In the genomic region with DNA sequence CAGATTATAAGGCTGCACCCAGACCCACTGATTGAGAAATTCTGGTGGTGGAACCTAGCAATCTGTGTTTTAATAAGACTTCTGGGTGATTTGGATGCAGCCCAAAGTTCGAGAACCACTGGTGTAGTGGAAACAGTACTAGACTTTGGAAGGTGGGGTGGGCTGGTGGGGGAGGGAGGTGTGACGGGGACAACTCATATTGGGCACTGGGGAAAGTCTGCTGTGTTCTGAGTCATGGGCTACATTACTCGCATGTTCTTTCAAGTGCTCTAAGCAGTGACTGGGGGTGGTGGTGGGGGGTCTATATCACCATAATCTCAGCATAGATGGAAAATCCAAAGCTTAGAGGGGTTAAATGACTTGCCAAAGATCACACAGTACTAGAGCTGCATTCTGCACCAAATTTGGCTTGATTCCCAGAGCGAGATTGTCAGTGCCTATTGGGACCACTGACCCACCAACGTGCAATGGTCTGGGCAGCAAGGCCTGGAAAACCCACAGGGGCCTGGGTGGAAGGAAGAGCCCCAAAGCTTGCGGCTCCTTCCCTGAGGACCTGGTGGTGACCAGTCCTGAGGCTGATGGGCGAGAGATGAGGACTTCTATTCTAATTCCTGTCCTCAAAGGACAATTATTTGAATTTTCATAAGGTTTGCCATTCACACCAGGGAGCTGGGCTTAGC, we compare ENCODE assay signal across 20 cellular contexts.
DNase-seq lines count a peak whose midpoint lies in the region; ATAC-seq and TF ChIP-seq lines count a peak whose summit lies in the region.
"Had no signal": no experiment of that assay in that cellular context is flagged by ENCODE, and none has a peak within 500 bp of the region (broad histone marks: within the 10 kb centered on the region; RNA-seq: fewer than 3 reads in every experiment).

No MANE protein-coding gene starts in this region.

- H3K27me3 ChIP-seq in esophagus muscularis mucosa, result no peaks in the 10 kb centered on the region
- H3K27me3 ChIP-seq in GM23248 (replicated peaks; ENCODE audit: insufficient read depth), result 0 out of 2 replicates have a peak, but pooled peaks cover 5% of the 10 kb centered on the region

- H3K9me3 ChIP-seq in esophagus muscularis mucosa (no peaks in the 10 kb centered on the region), GM23248 (ENCODE audit: low read depth) (no peaks in the 10 kb centered on the region)
- H3K9me3 ChIP-seq: A549, prostate gland, spleen had no signal

- in situ Hi-C loops in GM23248 (cut with MboI), result no loop called here

- H4K20me1 ChIP-seq in GM23248 (ENCODE audit: insufficient read depth), result no peaks in the 10 kb centered on the region

- H3K4me3 ChIP-seq in esophagus muscularis mucosa, result no peak overlapping the region
- no peak overlapping the region for H3K4me3 ChIP-seq in GM23248
- H3K4me3 ChIP-seq: A549, prostate gland, spleen had no signal

- no peak for TF ChIP-seq EP300 in esophagus muscularis mucosa (IDR thresholded peaks at IDR 0.05)

- no peaks in the 10 kb centered on the region for H3K4me1 ChIP-seq in esophagus muscularis mucosa
- no peaks in the 10 kb centered on the region for H3K4me1 ChIP-seq in GM23248 (ENCODE audit: insufficient read depth)
- H3K4me1 ChIP-seq: A549, prostate gland, spleen had no signal

- no peaks in the 10 kb centered on the region for H3K27me3 Mint-ChIP-seq in activated CD4-positive, alpha-beta T cell treated with anti-CD3 and anti-CD28 coated beads, Interleukin-2, amount 10 ng/mL, durations not matched to agents 7 days and 5 days
- H3K27me3 Mint-ChIP-seq in T-helper 2 cell treated with Interferon-gamma antibody and Interleukin-4, amounts not matched to agents 5 μg/mL and 100 μg/mL, for 36 hours (ENCODE audit: low read depth), result no peaks in the 10 kb centered on the region

- TF ChIP-seq CTCF in esophagus muscularis mucosa (IDR thresholded peaks at IDR 0.05), result no peak

- H3F3A ChIP-seq in GM23248 (ENCODE audit: insufficient read depth), result no peaks in the 10 kb centered on the region

- H3K27ac ChIP-seq in esophagus muscularis mucosa (replicated peaks in 1 of 4) (no peak overlapping the region), GM23248 (no peak overlapping the region)
- H3K27ac ChIP-seq: A549, prostate gland, spleen had no signal

- POLR2A ChIA-PET in activated CD4-positive, alpha-beta T cell treated with anti-CD3 and anti-CD28 coated beads, Interleukin-2, amount 10 ng/mL, durations not matched to agents 7 days and 5 days (lab: Charles Lee), result no interaction called here

- H3K9me2 ChIP-seq in GM23248 (ENCODE audit: insufficient read depth), result no peaks in the 10 kb centered on the region

- H3K36me3 ChIP-seq in esophagus muscularis mucosa (no peaks in the 10 kb centered on the region), GM23248 (ENCODE audit: low read depth) (no peaks in the 10 kb centered on the region)
- H3K36me3 ChIP-seq: prostate gland, spleen had no signal

- CTCF ChIA-PET in activated CD4-positive, alpha-beta T cell treated with anti-CD3 and anti-CD28 coated beads, Interleukin-2, amount 10 ng/mL, durations not matched to agents 7 days and 5 days (lab: Charles Lee), result no interaction called here

- no peaks in the 10 kb centered on the region for H3K79me2 ChIP-seq in GM23248 (ENCODE audit: insufficient read depth)

- no peak overlapping the region for H3K9ac ChIP-seq in GM23248

- intact Hi-C loops in esophagus muscularis mucosa (cut with DNase I), result no loop called here

- H3K36me3 Mint-ChIP-seq in activated CD4-positive, alpha-beta T cell treated with anti-CD3 and anti-CD28 coated beads, Interleukin-2, amount 10 ng/mL, durations not matched to agents 7 days and 5 days (ENCODE audit: low read depth), result no peaks in the 10 kb centered on the region
- no peaks in the 10 kb centered on the region for H3K36me3 Mint-ChIP-seq in T-helper 2 cell treated with Interferon-gamma antibody and Interleukin-4, amounts not matched to agents 5 μg/mL and 100 μg/mL, for 36 hours (ENCODE audit: low read depth)
- H3K36me3 Mint-ChIP-seq: CD14-positive monocyte; memory B cell; stimulated activated naive B cell treated with anti-CD40 and anti-IgM and Interleukin-4, amounts not matched to agents 10 μg/mL and 1 μg/mL and 100 μg/mL, for 72 hours had no signal

- H3K4me2 ChIP-seq in GM23248 (ENCODE audit: unreplicated experiment), result no peak overlapping the region
- H3K4me2 ChIP-seq: A549 had no signal

- DNase-seq in activated CD4-positive, alpha-beta T cell treated with anti-CD3 and anti-CD28 coated beads for 24 hours (ENCODE audit: low read depth in 2 of 2), result peak; percentile 18 to 50
- no peak for DNase-seq in activated CD4-positive, alpha-beta T cell treated with anti-CD3 and anti-CD28 coated beads, Interleukin-2, amount 10 ng/mL, durations not matched to agents 7 days and 5 days
- DNase-seq in T-helper 2 cell treated with Interferon-gamma antibody and Interleukin-4, amounts not matched to agents 5 μg/mL and 100 μg/mL, for 36 hours (ENCODE audit: low spot score), result peak; percentile 51
- DNase-seq in esophagus muscularis mucosa (ENCODE audit: extremely low spot score), result peak; percentile 83
- DNase-seq in stimulated activated CD4-positive, alpha-beta T cell treated with anti-CD3 and anti-CD28 coated beads, TNF-alpha, amount 100 ng/mL, for 48 hours (ENCODE audit: low read depth in 3 of 3), result peak in 2 of 3 donors; percentile 31 to 62
- no peak for DNase-seq in NCI-H1417 (lab: John Stamatoyannopoulos, UW)
- no peak for DNase-seq in GM23248
- DNase-seq: DMS79; NCI-H1694 treated with DMSO at 0.1 percent for 48 hours; NCI-H446 treated with DMSO at 0.1 percent for 48 hours; SHP77; spleen; stimulated activated naive B cell treated with anti-CD40 and anti-IgM and Interleukin-4, amounts not matched to agents 10 μg/mL and 1 μg/mL and 100 μg/mL, for 72 hours had no signal

- 86% methylated on average over 7 of the region's 7 CpGs for WGBS in esophagus muscularis mucosa
- WGBS in GM23248 (ENCODE audit: low coverage in 1 of 2, low lambda C conversion rate in 2 of 2, missing lambda C conversion rate in 2 of 2), 2 experiments, result 57 to 71% methylated on average over 7 of the region's 7 CpGs

- ATAC-seq in HG03432 (IDR thresholded peaks at IDR 0.05; ENCODE audit: unreplicated experiment), result no peak
- ATAC-seq: A549 had no signal

- no peak for TF ChIP-seq POLR2A in esophagus muscularis mucosa (IDR thresholded peaks at IDR 0.05; ENCODE audit: low read depth)

- H2AFZ ChIP-seq in GM23248, result no peak overlapping the region

- H3K27ac Mint-ChIP-seq in activated CD4-positive, alpha-beta T cell treated with anti-CD3 and anti-CD28 coated beads, Interleukin-2, amount 10 ng/mL, durations not matched to agents 7 days and 5 days, result no peak overlapping the region
- no peak overlapping the region for H3K27ac Mint-ChIP-seq in T-helper 2 cell treated with Interferon-gamma antibody and Interleukin-4, amounts not matched to agents 5 μg/mL and 100 μg/mL, for 36 hours
- H3K27ac Mint-ChIP-seq: CD14-positive monocyte; memory B cell; nephron; stimulated activated naive B cell treated with anti-CD40 and anti-IgM and Interleukin-4, amounts not matched to agents 10 μg/mL and 1 μg/mL and 100 μg/mL, for 72 hours; T-helper 1 cell treated with Interleukin-12 subunit alpha and Interleukin-12 subunit beta and Interleukin-4 antibody, amounts not matched to agents 30 μg/mL and 1 μg/mL, for 36 hours had no signal

- no peaks in the 10 kb centered on the region for H3K9me3 Mint-ChIP-seq in activated CD4-positive, alpha-beta T cell treated with anti-CD3 and anti-CD28 coated beads, Interleukin-2, amount 10 ng/mL, durations not matched to agents 7 days and 5 days
- no peaks in the 10 kb centered on the region for H3K9me3 Mint-ChIP-seq in T-helper 2 cell treated with Interferon-gamma antibody and Interleukin-4, amounts not matched to agents 5 μg/mL and 100 μg/mL, for 36 hours
- H3K9me3 Mint-ChIP-seq: CD14-positive monocyte; memory B cell; nephron; stimulated activated naive B cell treated with anti-CD40 and anti-IgM and Interleukin-4, amounts not matched to agents 10 μg/mL and 1 μg/mL and 100 μg/mL, for 72 hours; T-helper 1 cell treated with Interleukin-12 subunit alpha and Interleukin-12 subunit beta and Interleukin-4 antibody, amounts not matched to agents 30 μg/mL and 1 μg/mL, for 36 hours had no signal

- H3K4me1 Mint-ChIP-seq in activated CD4-positive, alpha-beta T cell treated with anti-CD3 and anti-CD28 coated beads, Interleukin-2, amount 10 ng/mL, durations not matched to agents 7 days and 5 days, result no peaks in the 10 kb centered on the region
- peaks cover 2% of the 10 kb centered on the region for H3K4me1 Mint-ChIP-seq in T-helper 2 cell treated with Interferon-gamma antibody and Interleukin-4, amounts not matched to agents 5 μg/mL and 100 μg/mL, for 36 hours (ENCODE audit: low read depth)
- H3K4me1 Mint-ChIP-seq: CD14-positive monocyte; memory B cell; stimulated activated naive B cell treated with anti-CD40 and anti-IgM and Interleukin-4, amounts not matched to agents 10 μg/mL and 1 μg/mL and 100 μg/mL, for 72 hours had no signal

- H3K4me3 Mint-ChIP-seq in activated CD4-positive, alpha-beta T cell treated with anti-CD3 and anti-CD28 coated beads, Interleukin-2, amount 10 ng/mL, durations not matched to agents 7 days and 5 days, result no peak overlapping the region
- no peak overlapping the region for H3K4me3 Mint-ChIP-seq in T-helper 2 cell treated with Interferon-gamma antibody and Interleukin-4, amounts not matched to agents 5 μg/mL and 100 μg/mL, for 36 hours
- H3K4me3 Mint-ChIP-seq: CD14-positive monocyte; memory B cell; nephron; stimulated activated naive B cell treated with anti-CD40 and anti-IgM and Interleukin-4, amounts not matched to agents 10 μg/mL and 1 μg/mL and 100 μg/mL, for 72 hours; T-helper 1 cell treated with Interleukin-12 subunit alpha and Interleukin-12 subunit beta and Interleukin-4 antibody, amounts not matched to agents 30 μg/mL and 1 μg/mL, for 36 hours had no signal

Comparison
In these comparisons a context has a peak if more than half of its experiments do, and no peak if none do; other contexts are left out.
1. DNase-seq: peak in activated CD4-positive, alpha-beta T cell treated with anti-CD3 and anti-CD28 coated beads for 24 hours (2 of 2), T-helper 2 cell treated with Interferon-gamma antibody and Interleukin-4, amounts not matched to agents 5 μg/mL and 100 μg/mL, for 36 hours (single experiment), esophagus muscularis mucosa (single experiment) and stimulated activated CD4-positive, alpha-beta T cell treated with anti-CD3 and anti-CD28 coated beads, TNF-alpha, amount 100 ng/mL, for 48 hours (2 of 3); none in activated CD4-positive, alpha-beta T cell treated with anti-CD3 and anti-CD28 coated beads, Interleukin-2, amount 10 ng/mL, durations not matched to agents 7 days and 5 days (single experiment), NCI-H1417 (0 of 3) and GM23248 (single experiment).